Comparison of ENCODE assay signal across 18 cellular contexts in the genomic region with DNA sequence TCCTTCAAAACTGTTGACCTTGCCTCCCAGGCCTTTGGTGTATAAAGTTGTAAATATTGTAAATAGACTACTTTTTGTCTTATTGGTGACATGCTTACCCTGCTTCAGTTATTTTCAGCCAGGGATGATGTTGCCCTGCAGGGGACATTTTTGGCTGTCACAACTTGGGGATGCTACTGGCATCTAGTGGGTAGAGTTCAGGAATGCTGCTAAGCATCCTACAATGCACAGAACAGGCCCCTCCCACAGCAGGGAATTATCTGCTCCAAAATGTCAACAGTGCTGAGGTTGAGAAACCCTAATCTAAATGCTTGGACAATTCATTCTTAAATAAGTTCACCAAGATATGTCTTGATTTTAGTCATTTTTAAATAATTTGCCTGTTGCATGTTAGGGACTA.
DNase-seq lines count a peak whose midpoint lies in the region; ATAC-seq, FAIRE-seq and TF ChIP-seq lines count a peak whose summit lies in the region.
"Had no signal": no experiment of that assay in that cellular context is flagged by ENCODE, and none has a peak within 500 bp of the region (broad histone marks: within the 10 kb centered on the region; RNA-seq: fewer than 3 reads in every experiment).

No MANE protein-coding gene starts in this region.

- FAIRE-seq in A549 (lab: Jason Lieb, UNC): no peak
- FAIRE-seq: A204.1 had no signal

- no peak for TF ChIP-seq EP300 in A549 (IDR thresholded peaks at IDR 0.05)

- no peaks in the 10 kb centered on the region for H3K27me3 ChIP-seq in WERI-Rb-1 (ENCODE audit: insufficient read depth, low read depth, severe bottlenecking)
- no peaks in the 10 kb centered on the region for H3K27me3 ChIP-seq in foreskin keratinocyte
- H3K27me3 ChIP-seq: uterus had no signal

- TF ChIP-seq CTCF in A549 (IDR thresholded peaks at IDR 0.05): peak; percentile 23; the same call in 2 of the 3 replicates
- TF ChIP-seq CTCF in WERI-Rb-1 (IDR thresholded peaks at IDR 0.05; ENCODE audit: low read depth, low read length): peak; percentile 29; the same call in 1 of the 2 replicates
- TF ChIP-seq CTCF in foreskin keratinocyte (conservative IDR thresholded peaks at IDR 0.05): peak; percentile 42

- no peak overlapping the region for H3K4me2 ChIP-seq in A549

- CTCF ChIA-PET in A549 (lab: Yijun Ruan, JAX): no interaction called here

- intact Hi-C loops in posterior vena cava (cut with DNase I): no loop called here

- no peaks in the 10 kb centered on the region for H3K4me1 ChIP-seq in A549
- H3K4me1 ChIP-seq in foreskin keratinocyte: peaks cover 6% of the 10 kb centered on the region
- H3K4me1 ChIP-seq: uterus had no signal

- H3K4me3 ChIP-seq in A549: no peak overlapping the region
- no peak overlapping the region for H3K4me3 ChIP-seq in WERI-Rb-1 (ENCODE audit: low read depth, low read length)
- H3K4me3 ChIP-seq: uterus had no signal

- peak; percentile 57 to 60 for TF ChIP-seq RAD21 in A549 (conservative IDR thresholded peaks at IDR 0.05 in 1 of 2, IDR thresholded peaks at IDR 0.05 in 1 of 2)

- TF ChIP-seq POLR2A in A549 (IDR thresholded peaks at IDR 0.05; ENCODE audit: low read length): no peak

- ATAC-seq in A549 (peak in 1 of 2 experiments; percentile 48; a peak in 3 of 6 replicates), foreskin keratinocyte (no peak), HG03565 (IDR thresholded peaks at IDR 0.05; ENCODE audit: unreplicated experiment) (no peak), GM21786 (IDR thresholded peaks at IDR 0.05; ENCODE audit: unreplicated experiment) (no peak), GM18909 (IDR thresholded peaks at IDR 0.05; ENCODE audit: poor library complexity, unreplicated experiment) (no peak)
- ATAC-seq: activated CD8-positive, alpha-beta T cell treated with anti-CD3 and anti-CD28 coated beads, Interleukin-2, amount 10 ng/mL, durations not matched to agents 7 days and 5 days; effector memory CD8-positive, alpha-beta T cell; left cardiac atrium had no signal

- H3K9me3 ChIP-seq in A549 (peaks cover 5% of the 10 kb centered on the region; the same call in 1 of the 3 replicates), WERI-Rb-1 (ENCODE audit: severe bottlenecking) (no peaks in the 10 kb centered on the region)

- H3K36me3 ChIP-seq in WERI-Rb-1: no peaks in the 10 kb centered on the region
- H3K36me3 ChIP-seq: uterus had no signal

- peak in 1 of 2 experiments; percentile 43 for DNase-seq in A549 (ENCODE audit: low read depth in 1 of 2, low spot score in 1 of 2)
- DNase-seq in HCEC 1CT: peak; percentile 11
- no peak for DNase-seq in WERI-Rb-1
- DNase-seq in foreskin keratinocyte: no peak
- no peak for DNase-seq in posterior vena cava (ENCODE audit: low spot score)
- DNase-seq: activated CD8-positive, alpha-beta T cell treated with anti-CD3 and anti-CD28 coated beads, Interleukin-2, amount 10 ng/mL, durations not matched to agents 7 days and 5 days; CD4-positive, alpha-beta T cell; effector memory CD8-positive, alpha-beta T cell; left cardiac atrium; NCI-H146; NCI-H226; NK-92 treated with Interleukin-12 subunit alpha and Interleukin-12 subunit beta, amount 100 ng/mL, for 24 hours; Right ventricle myocardium superior; uterus had no signal

- no peak overlapping the region for H3K27ac ChIP-seq in A549
- H3K27ac ChIP-seq in WERI-Rb-1: no peak overlapping the region
- no peak overlapping the region for H3K27ac ChIP-seq in foreskin keratinocyte
- H3K27ac ChIP-seq: uterus had no signal

- POLR2A ChIA-PET in A549 (lab: Yijun Ruan, JAX): no interaction called here

TF ChIP-seq in A549, 52 proteins besides CTCF, POLR2A, EP300 and RAD21:
- TF ChIP-seq SMC3 (IDR thresholded peaks at IDR 0.05): peak; percentile 29; the same call in 1 of the 3 replicates
- TF ChIP-seq CEBPB (IDR thresholded peaks at IDR 0.05): no peak
- TF ChIP-seq, protein P1, sequence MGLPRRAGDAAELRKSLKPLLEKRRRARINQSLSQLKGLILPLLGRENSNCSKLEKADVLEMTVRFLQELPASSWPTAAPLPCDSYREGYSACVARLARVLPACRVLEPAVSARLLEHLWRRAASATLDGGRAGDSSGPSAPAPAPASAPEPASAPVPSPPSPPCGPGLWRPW (IDR thresholded peaks at IDR 0.05): no peak
